23 cellular contexts compared by ENCODE assay signal in the genomic region with DNA sequence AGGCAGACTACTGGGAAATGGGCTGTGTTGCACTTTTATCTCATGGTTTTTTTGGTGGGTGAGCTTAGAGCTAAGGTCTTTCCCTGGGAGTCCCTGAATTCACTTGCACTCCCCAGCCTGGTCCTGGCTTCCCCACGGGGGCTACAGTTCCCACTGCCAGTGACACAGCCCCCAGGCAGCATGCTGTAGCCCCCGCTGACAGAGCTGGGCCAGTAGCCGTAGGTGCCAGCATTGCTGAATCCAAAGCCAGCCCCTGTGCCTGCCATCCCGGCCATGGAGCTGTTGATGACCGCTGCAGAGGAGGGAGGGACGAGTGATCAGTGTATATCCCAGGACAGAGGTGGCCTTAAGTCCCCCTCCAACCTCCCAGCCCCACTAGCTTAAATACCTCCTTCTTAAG. TPM values are rescaled to one million over a fixed set of nuclear protein-coding genes. Genes with fewer than 3 reads are reported as not detected.
DNase-seq lines count a peak whose midpoint lies in the region; ATAC-seq and TF ChIP-seq lines count a peak whose summit lies in the region.
"Had no signal": no experiment of that assay in that cellular context is flagged by ENCODE, and none has a peak within 500 bp of the region (broad histone marks: within the 10 kb centered on the region; RNA-seq: fewer than 3 reads in every experiment).

No MANE protein-coding gene starts in this region.

- no peaks in the 10 kb centered on the region for H3K36me3 ChIP-seq in CD8-positive, alpha-beta T cell (ENCODE audit: insufficient read depth, low read length)
- H3K36me3 ChIP-seq in endodermal cell (ENCODE audit: control insufficient read depth, insufficient read depth, low read length), result no peaks in the 10 kb centered on the region

- no peaks in the 10 kb centered on the region for H3K9me3 Mint-ChIP-seq in CD8-positive, alpha-beta T cell
- H3K9me3 Mint-ChIP-seq in endodermal cell, result no peaks in the 10 kb centered on the region
- H3K9me3 Mint-ChIP-seq: HFFc6, IgD-negative memory B cell had no signal

- peaks cover 97% of the 10 kb centered on the region for H3K4me1 ChIP-seq in CD8-positive, alpha-beta T cell (ENCODE audit: insufficient read depth, low read length)
- peaks cover 13% of the 10 kb centered on the region for H3K4me1 ChIP-seq in endodermal cell (ENCODE audit: control insufficient read depth, insufficient read depth, low read length)
- H3K4me1 ChIP-seq: A549 had no signal

- 94% methylated on average over 3 to 6 of the region's 6 CpGs for WGBS in endodermal cell (ENCODE audit: insufficient coverage in 1 of 2, insufficient read length in 1 of 2), 2 experiments

- H3K4me1 Mint-ChIP-seq in CD8-positive, alpha-beta T cell (ENCODE audit: low read depth), result peaks cover 94% of the 10 kb centered on the region
- peaks cover 8% of the 10 kb centered on the region for H3K4me1 Mint-ChIP-seq in endodermal cell

- TF ChIP-seq CTCF in CD8-positive, alpha-beta T cell (IDR thresholded peaks at IDR 0.05), result no peak
- no peak for TF ChIP-seq CTCF in endodermal cell (conservative IDR thresholded peaks at IDR 0.05)

- H3K27ac ChIP-seq in CD8-positive, alpha-beta T cell (ENCODE audit: low read depth, low read length), result no peak overlapping the region
- H3K27ac ChIP-seq in endodermal cell (ENCODE audit: low read depth, low read length), result no peak overlapping the region
- H3K27ac ChIP-seq: A549, HL-60 had no signal

- peak overlapping the region; percentile 24 for H3K4me3 Mint-ChIP-seq in CD8-positive, alpha-beta T cell
- no peak overlapping the region for H3K4me3 Mint-ChIP-seq in endodermal cell
- H3K4me3 Mint-ChIP-seq: HFFc6, IgD-negative memory B cell had no signal

- H3K36me3 Mint-ChIP-seq in CD8-positive, alpha-beta T cell, result no peaks in the 10 kb centered on the region
- no peaks in the 10 kb centered on the region for H3K36me3 Mint-ChIP-seq in endodermal cell (ENCODE audit: low read depth)
- H3K36me3 Mint-ChIP-seq: IgD-negative memory B cell had no signal

- no peak overlapping the region for H3K9ac ChIP-seq in endodermal cell (ENCODE audit: extremely low read depth, low read length, poor library complexity, severe bottlenecking)

- no peaks in the 10 kb centered on the region for H3K27me3 Mint-ChIP-seq in CD8-positive, alpha-beta T cell (ENCODE audit: low read depth)
- peaks cover 87% of the 10 kb centered on the region for H3K27me3 Mint-ChIP-seq in endodermal cell (ENCODE audit: insufficient read depth)

- DNase-seq in activated gamma-delta T cell treated with Interleukin-2 at 50 U/mL for 16 hours (peak; percentile 0), activated gamma-delta T cell (lab: John Stamatoyannopoulos, UW) (no peak), endodermal cell (peak; percentile 38), NCI-H2171 (lab: John Stamatoyannopoulos, UW) (no peak)
- no peak for DNase-seq in CD8-positive, alpha-beta T cell
- peak; percentile 18 for DNase-seq in stimulated activated CD8-positive, alpha-beta memory T cell treated with anti-CD3 and anti-CD28 coated beads, Interleukin-4, amount 100 ng/mL, for 48 hours
- DNase-seq: DMS79, HFFc6, Karpas-422, NCI-H1436, NCI-H1930, NCI-H526, PC-3, RPMI8226, SIG-M5 had no signal

- H3K9me3 ChIP-seq in CD8-positive, alpha-beta T cell (ENCODE audit: low read length), result no peaks in the 10 kb centered on the region
- H3K9me3 ChIP-seq in endodermal cell (ENCODE audit: control insufficient read depth, low read length), result no peaks in the 10 kb centered on the region
- H3K9me3 ChIP-seq: A549 had no signal

- peak overlapping the region; percentile 95 for H3K27ac Mint-ChIP-seq in CD8-positive, alpha-beta T cell
- H3K27ac Mint-ChIP-seq in endodermal cell, result no peak overlapping the region
- H3K27ac Mint-ChIP-seq: HFFc6, IgD-negative memory B cell had no signal

- ATAC-seq in CD8-positive, alpha-beta T cell, result no peak
- ATAC-seq in GM19463 (IDR thresholded peaks at IDR 0.05; ENCODE audit: unreplicated experiment) (no peak), SK-N-SH treated with all-trans-retinoic acid at 6 μM for 48 hours (no peak)
- ATAC-seq: A549, PC-3 had no signal

- CTCF ChIA-PET in CD8-positive, alpha-beta T cell (lab: Charles Lee), result interaction anchor here (1.1 to 6.1 kb wide), 6 partner anchors 13 to 373 kb away, joined by 3 to 94 read pairs (median 4); no protein-coding TSS in a partner anchor

- no peaks in the 10 kb centered on the region for H3K27me3 ChIP-seq in CD8-positive, alpha-beta T cell (ENCODE audit: insufficient read depth, low read length)
- H3K27me3 ChIP-seq in endodermal cell (ENCODE audit: control insufficient read depth, insufficient read depth, low read length, poor library complexity, severe bottlenecking), result peaks cover 49% of the 10 kb centered on the region

- intact Hi-C loops in CD8-positive, alpha-beta T cell (cut with DNase I, micrococcal nuclease), result no loop called here

- no peak overlapping the region for H3K4me3 ChIP-seq in CD8-positive, alpha-beta T cell (ENCODE audit: low read depth, low read length)
- no peak overlapping the region for H3K4me3 ChIP-seq in endodermal cell (ENCODE audit: low read length)
- H3K4me3 ChIP-seq: A549 had no signal

- POLR2A ChIA-PET in CD8-positive, alpha-beta T cell (lab: Charles Lee), result interaction anchor here (1.0 kb wide), 1 partner anchor 22 kb away, joined by 3 read pairs; no protein-coding TSS in a partner anchor

TF ChIP-seq in SK-N-SH treated with all-trans-retinoic acid at 6 μM for 48 hours, 23 proteins besides CTCF, POLR2A, EP300 and RAD21:
- TF ChIP-seq OSR1 (CRISPR knock-in tag; IDR thresholded peaks at IDR 0.05) (no peak), TOX (CRISPR knock-in tag; IDR thresholded peaks at IDR 0.05; ENCODE audit: borderline replicate concordance) (no peak), TCF4 (CRISPR knock-in tag; IDR thresholded peaks at IDR 0.05; ENCODE audit: borderline replicate concordance) (no peak), SNAI2 (CRISPR knock-in tag; IDR thresholded peaks at IDR 0.05) (no peak), ESRRG (CRISPR knock-in tag; IDR thresholded peaks at IDR 0.05) (no peak), ZC3H10 (CRISPR knock-in tag; IDR thresholded peaks at IDR 0.05) (no peak), GLIS3 (CRISPR knock-in tag; IDR thresholded peaks at IDR 0.05) (no peak), ISL1 (CRISPR knock-in tag; IDR thresholded peaks at IDR 0.05) (no peak)
- TF ChIP-seq, protein P1, sequence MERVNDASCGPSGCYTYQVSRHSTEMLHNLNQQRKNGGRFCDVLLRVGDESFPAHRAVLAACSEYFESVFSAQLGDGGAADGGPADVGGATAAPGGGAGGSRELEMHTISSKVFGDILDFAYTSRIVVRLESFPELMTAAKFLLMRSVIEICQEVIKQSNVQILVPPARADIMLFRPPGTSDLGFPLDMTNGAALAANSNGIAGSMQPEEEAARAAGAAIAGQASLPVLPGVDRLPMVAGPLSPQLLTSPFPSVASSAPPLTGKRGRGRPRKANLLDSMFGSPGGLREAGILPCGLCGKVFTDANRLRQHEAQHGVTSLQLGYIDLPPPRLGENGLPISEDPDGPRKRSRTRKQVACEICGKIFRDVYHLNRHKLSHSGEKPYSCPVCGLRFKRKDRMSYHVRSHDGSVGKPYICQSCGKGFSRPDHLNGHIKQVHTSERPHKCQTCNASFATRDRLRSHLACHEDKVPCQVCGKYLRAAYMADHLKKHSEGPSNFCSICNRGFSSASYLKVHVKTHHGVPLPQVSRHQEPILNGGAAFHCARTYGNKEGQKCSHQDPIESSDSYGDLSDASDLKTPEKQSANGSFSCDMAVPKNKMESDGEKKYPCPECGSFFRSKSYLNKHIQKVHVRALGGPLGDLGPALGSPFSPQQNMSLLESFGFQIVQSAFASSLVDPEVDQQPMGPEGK (CRISPR knock-in tag; IDR thresholded peaks at IDR 0.05; ENCODE audit: borderline replicate concordance), result no peak
- TF ChIP-seq, protein P2, sequence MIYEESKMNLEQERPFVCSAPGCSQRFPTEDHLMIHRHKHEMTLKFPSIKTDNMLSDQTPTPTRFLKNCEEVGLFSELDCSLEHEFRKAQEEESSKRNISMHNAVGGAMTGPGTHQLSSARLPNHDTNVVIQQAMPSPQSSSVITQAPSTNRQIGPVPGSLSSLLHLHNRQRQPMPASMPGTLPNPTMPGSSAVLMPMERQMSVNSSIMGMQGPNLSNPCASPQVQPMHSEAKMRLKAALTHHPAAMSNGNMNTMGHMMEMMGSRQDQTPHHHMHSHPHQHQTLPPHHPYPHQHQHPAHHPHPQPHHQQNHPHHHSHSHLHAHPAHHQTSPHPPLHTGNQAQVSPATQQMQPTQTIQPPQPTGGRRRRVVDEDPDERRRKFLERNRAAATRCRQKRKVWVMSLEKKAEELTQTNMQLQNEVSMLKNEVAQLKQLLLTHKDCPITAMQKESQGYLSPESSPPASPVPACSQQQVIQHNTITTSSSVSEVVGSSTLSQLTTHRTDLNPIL (CRISPR knock-in tag; IDR thresholded peaks at IDR 0.05; ENCODE audit: low read depth), result no peak

RNA-seq across cellular contexts. Expression of a gene that starts 6.9 kb away (rescaled TPM):
- total RNA-seq in CD8-positive, alpha-beta T cell, result 1 to 10 TPM; 5.6 to 5.8 TPM
- not detected for total RNA-seq in endodermal cell
- not detected for polyA plus RNA-seq in endodermal cell (2013, experiment 1 of 2)
- polyA plus RNA-seq in endodermal cell (2013, experiment 2 of 2), result not detected
- total RNA-seq: HFFc6, HT1080, MCF 10A, PC-3 had no signal
- polyA plus RNA-seq: A549, BJ, IgD-negative memory B cell had no signal

RNA-seq across cellular contexts. Expression of a gene that starts 10.2 kb away (rescaled TPM):
- 1 to 10 TPM; 7.8 to 8.1 TPM for total RNA-seq in CD8-positive, alpha-beta T cell
- total RNA-seq in endodermal cell, result not detected
- not detected for polyA plus RNA-seq in endodermal cell (2013, experiment 1 of 2)
- polyA plus RNA-seq in endodermal cell (2013, experiment 2 of 2), result not detected
- total RNA-seq: HFFc6, HT1080, MCF 10A, PC-3 had no signal
- polyA plus RNA-seq: A549, BJ, IgD-negative memory B cell had no signal

RNA-seq across cellular contexts. Expression of a gene that starts 34.5 kb away (rescaled TPM):
- total RNA-seq in CD8-positive, alpha-beta T cell, result not detected
- total RNA-seq in endodermal cell, result not detected
- polyA plus RNA-seq in endodermal cell (2013, experiment 1 of 2), result not detected
- not detected for polyA plus RNA-seq in endodermal cell (2013, experiment 2 of 2)
- total RNA-seq: HFFc6, HT1080, MCF 10A, PC-3 had no signal
- polyA plus RNA-seq: A549, BJ, IgD-negative memory B cell had no signal

RNA-seq across cellular contexts. Expression of a gene that starts 43.9 kb away (rescaled TPM):
- total RNA-seq in CD8-positive, alpha-beta T cell, result 1 to 10 TPM; 1.4 TPM
- not detected for total RNA-seq in endodermal cell
- polyA plus RNA-seq in endodermal cell (2013, experiment 1 of 2), result not detected
- not detected for polyA plus RNA-seq in endodermal cell (2013, experiment 2 of 2)
- total RNA-seq: HFFc6, HT1080, MCF 10A, PC-3 had no signal
- polyA plus RNA-seq: BJ, IgD-negative memory B cell had no signal

RNA-seq across cellular contexts. Expression of a gene that starts 55.2 kb away (rescaled TPM):
- total RNA-seq in CD8-positive, alpha-beta T cell, result not detected
- total RNA-seq in endodermal cell, result not detected
- not detected for polyA plus RNA-seq in endodermal cell (2013, experiment 1 of 2)
- polyA plus RNA-seq in endodermal cell (2013, experiment 2 of 2), result not detected
- total RNA-seq: HFFc6, HT1080, MCF 10A, PC-3 had no signal
- polyA plus RNA-seq: A549, BJ, IgD-negative memory B cell had no signal

Comparison
In these comparisons a context has a peak if more than half of its experiments do, and no peak if none do; other contexts are left out.
1. DNase-seq: peak in activated gamma-delta T cell treated with Interleukin-2 at 50 U/mL for 16 hours (single experiment), endodermal cell (single experiment) and stimulated activated CD8-positive, alpha-beta memory T cell treated with anti-CD3 and anti-CD28 coated beads, Interleukin-4, amount 100 ng/mL, for 48 hours (single experiment); none in activated gamma-delta T cell (single experiment), CD8-positive, alpha-beta T cell (0 of 7) and NCI-H2171 (single experiment).
2. RNA of a gene that starts 6.9 kb away (total RNA-seq): 5.6 to 5.8 TPM in CD8-positive, alpha-beta T cell; not detected in endodermal cell; every median in the first group is over 4 times any median in the second.
3. RNA of a gene that starts 10.2 kb away (total RNA-seq): 7.8 to 8.1 TPM in CD8-positive, alpha-beta T cell; not detected in endodermal cell; every median in the first group is over 4 times any median in the second.